ENCODE assay signal across 1 cellular context in the genomic region with DNA sequence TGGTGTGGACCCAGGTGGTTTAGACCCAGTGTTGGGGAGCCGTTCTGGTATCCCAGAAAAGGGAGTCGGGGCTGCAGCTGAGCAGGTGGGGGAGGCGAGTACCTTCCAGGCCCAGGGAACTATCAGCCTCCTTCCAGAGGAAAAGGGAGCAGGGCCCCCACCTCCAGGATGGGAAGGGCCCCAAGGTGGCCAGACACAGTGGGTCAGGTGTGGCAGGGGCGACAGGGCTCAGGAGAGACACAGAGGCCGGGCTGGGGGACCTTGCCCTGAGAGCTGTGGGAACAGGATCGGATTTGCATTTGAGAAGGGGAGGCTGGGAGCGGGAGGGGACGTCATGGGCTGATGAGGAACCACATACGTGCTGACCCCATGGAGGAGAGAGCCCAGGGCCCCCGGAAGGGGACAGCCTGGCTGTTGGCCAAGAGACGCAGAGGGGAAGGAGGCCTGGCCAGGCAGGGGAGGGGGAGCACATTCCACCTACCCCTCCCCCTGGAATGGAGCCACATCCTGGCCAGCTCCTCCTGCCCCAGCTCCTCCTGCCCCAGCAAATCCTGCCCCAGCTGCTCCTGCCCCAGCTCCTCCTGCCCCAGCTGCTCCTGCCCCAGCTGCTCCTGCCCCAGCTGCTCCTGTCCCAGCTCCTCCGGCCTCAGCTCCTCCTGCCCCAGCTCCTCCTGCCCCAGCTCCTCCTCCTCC.
A peak's percentile ranks its signal among the peaks of the same experiment; 100 is the strongest.
TF ChIP-seq lines count a peak whose summit lies in the region.

No MANE protein-coding gene starts in this region.

TF ChIP-seq in HepG2, 621 proteins besides CTCF, POLR2A, EP300 and RAD21 (continued from another document and continues in another):
- TF ChIP-seq SP140L (CRISPR knock-in tag; IDR thresholded peaks at IDR 0.05; ENCODE audit: borderline replicate concordance), result no peak
- TF ChIP-seq ZNF296 (CRISPR knock-in tag; conservative IDR thresholded peaks at IDR 0.05), result peak; percentile 32; the same call in 1 of the 2 replicates
- peak; percentile 40 for TF ChIP-seq FOSL2 (CRISPR knock-in tag; IDR thresholded peaks at IDR 0.05)
- 0 out of 2 replicates have a peak, but pooled peaks have one; percentile 81 for TF ChIP-seq ZNF850 (CRISPR knock-in tag; conservative IDR thresholded peaks at IDR 0.05)
- no peak for TF ChIP-seq ZNF232 (CRISPR knock-in tag; IDR thresholded peaks at IDR 0.05; ENCODE audit: borderline replicate concordance)
- 0 out of 2 replicates have a peak, but pooled peaks have one; percentile 44 for TF ChIP-seq TGIF2 (CRISPR knock-in tag; IDR thresholded peaks at IDR 0.05)
- TF ChIP-seq, protein P1, sequence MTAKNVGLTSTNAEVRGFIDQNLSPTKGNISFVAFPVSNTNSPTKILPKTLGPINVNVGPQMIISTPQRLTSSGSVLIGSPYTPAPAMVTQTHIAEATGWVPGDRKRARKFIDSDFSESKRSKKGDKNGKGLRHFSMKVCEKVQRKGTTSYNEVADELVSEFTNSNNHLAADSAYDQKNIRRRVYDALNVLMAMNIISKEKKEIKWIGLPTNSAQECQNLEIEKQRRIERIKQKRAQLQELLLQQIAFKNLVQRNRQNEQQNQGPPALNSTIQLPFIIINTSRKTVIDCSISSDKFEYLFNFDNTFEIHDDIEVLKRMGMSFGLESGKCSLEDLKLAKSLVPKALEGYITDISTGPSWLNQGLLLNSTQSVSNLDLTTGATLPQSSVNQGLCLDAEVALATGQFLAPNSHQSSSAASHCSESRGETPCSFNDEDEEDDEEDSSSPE (CRISPR knock-in tag; IDR thresholded peaks at IDR 0.05), result peak; percentile 41; the same call in 1 of the 2 replicates
- peak; percentile 79 for TF ChIP-seq ARNTL (CRISPR knock-in tag; IDR thresholded peaks at IDR 0.05)
- TF ChIP-seq ZNF383 (CRISPR knock-in tag; IDR thresholded peaks at IDR 0.05; ENCODE audit: borderline replicate concordance), result no peak
- peak; percentile 60; the same call in 1 of the 2 replicates for TF ChIP-seq YEATS4 (CRISPR knock-in tag; IDR thresholded peaks at IDR 0.05; ENCODE audit: borderline replicate concordance)
- TF ChIP-seq GZF1 (CRISPR knock-in tag; IDR thresholded peaks at IDR 0.05), result no peak
- peak; percentile 96 for TF ChIP-seq MAZ (IDR thresholded peaks at IDR 0.05; ENCODE audit: borderline replicate concordance, low read depth, low read length)
- TF ChIP-seq MAZ (CRISPR knock-in tag; IDR thresholded peaks at IDR 0.05; ENCODE audit: low read depth), result peak; percentile 98
- TF ChIP-seq ZNF468 (CRISPR knock-in tag; IDR thresholded peaks at IDR 0.05), result no peak
- TF ChIP-seq HNF4A (CRISPR knock-in tag; IDR thresholded peaks at IDR 0.05), result peak; percentile 73
- TF ChIP-seq TEAD3 (CRISPR knock-in tag; optimal IDR thresholded peaks at IDR 0.05; ENCODE audit: borderline replicate concordance), result peak; percentile 98
- TF ChIP-seq, protein P2, sequence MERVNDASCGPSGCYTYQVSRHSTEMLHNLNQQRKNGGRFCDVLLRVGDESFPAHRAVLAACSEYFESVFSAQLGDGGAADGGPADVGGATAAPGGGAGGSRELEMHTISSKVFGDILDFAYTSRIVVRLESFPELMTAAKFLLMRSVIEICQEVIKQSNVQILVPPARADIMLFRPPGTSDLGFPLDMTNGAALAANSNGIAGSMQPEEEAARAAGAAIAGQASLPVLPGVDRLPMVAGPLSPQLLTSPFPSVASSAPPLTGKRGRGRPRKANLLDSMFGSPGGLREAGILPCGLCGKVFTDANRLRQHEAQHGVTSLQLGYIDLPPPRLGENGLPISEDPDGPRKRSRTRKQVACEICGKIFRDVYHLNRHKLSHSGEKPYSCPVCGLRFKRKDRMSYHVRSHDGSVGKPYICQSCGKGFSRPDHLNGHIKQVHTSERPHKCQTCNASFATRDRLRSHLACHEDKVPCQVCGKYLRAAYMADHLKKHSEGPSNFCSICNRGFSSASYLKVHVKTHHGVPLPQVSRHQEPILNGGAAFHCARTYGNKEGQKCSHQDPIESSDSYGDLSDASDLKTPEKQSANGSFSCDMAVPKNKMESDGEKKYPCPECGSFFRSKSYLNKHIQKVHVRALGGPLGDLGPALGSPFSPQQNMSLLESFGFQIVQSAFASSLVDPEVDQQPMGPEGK (CRISPR knock-in tag; IDR thresholded peaks at IDR 0.05), result peak; percentile 99
- peak; percentile 87 for TF ChIP-seq BCL6 (CRISPR knock-in tag; IDR thresholded peaks at IDR 0.05)
- TF ChIP-seq ZNF143 (CRISPR knock-in tag; IDR thresholded peaks at IDR 0.05), result peak; percentile 78
- TF ChIP-seq SP4 (CRISPR knock-in tag; IDR thresholded peaks at IDR 0.05), result peak; percentile 70; the same call in 1 of the 2 replicates
- TF ChIP-seq ZNF20 (CRISPR knock-in tag; IDR thresholded peaks at IDR 0.05), result no peak
- no peak for TF ChIP-seq DNMT1 (CRISPR knock-in tag; IDR thresholded peaks at IDR 0.05)
- TF ChIP-seq, protein P3, sequence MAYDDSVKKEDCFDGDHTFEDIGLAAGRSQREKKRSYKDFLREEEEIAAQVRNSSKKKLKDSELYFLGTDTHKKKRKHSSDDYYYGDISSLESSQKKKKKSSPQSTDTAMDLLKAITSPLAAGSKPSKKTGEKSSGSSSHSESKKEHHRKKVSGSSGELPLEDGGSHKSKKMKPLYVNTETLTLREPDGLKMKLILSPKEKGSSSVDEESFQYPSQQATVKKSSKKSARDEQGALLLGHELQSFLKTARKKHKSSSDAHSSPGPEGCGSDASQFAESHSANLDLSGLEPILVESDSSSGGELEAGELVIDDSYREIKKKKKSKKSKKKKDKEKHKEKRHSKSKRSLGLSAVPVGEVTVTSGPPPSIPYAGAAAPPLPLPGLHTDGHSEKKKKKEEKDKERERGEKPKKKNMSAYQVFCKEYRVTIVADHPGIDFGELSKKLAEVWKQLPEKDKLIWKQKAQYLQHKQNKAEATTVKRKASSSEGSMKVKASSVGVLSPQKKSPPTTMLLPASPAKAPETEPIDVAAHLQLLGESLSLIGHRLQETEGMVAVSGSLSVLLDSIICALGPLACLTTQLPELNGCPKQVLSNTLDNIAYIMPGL (CRISPR knock-in tag; IDR thresholded peaks at IDR 0.05; ENCODE audit: borderline replicate concordance in 1 of 2, low read depth in 1 of 2), result peak in 1 of 2 experiments; percentile 43; a peak in 2 of 4 replicates
- no peak; the same call in 1 of the 2 replicates for TF ChIP-seq ZNF782 (CRISPR knock-in tag; IDR thresholded peaks at IDR 0.05; ENCODE audit: borderline replicate concordance)
- no peak for TF ChIP-seq ZKSCAN1 (IDR thresholded peaks at IDR 0.05; ENCODE audit: low read length)
- TF ChIP-seq, protein P4, sequence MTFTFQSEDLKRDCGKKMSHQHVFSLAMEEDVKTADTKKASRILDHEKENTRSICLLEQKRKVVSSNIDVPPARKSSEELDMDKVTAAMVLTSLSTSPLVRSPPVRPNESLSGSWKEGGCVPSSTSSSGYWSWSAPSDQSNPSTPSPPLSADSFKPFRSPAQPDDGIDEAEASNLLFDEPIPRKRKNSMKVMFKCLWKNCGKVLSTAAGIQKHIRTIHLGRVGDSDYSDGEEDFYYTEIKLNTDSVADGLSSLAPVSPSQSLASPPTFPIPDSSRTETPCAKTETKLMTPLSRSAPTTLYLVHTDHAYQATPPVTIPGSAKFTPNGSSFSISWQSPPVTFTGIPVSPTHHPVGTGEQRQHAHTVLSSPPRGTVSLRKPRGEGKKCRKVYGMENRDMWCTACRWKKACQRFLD (CRISPR knock-in tag; IDR thresholded peaks at IDR 0.05; ENCODE audit: borderline replicate concordance), result peak; percentile 21; the same call in 1 of the 2 replicates
- TF ChIP-seq, protein P5, sequence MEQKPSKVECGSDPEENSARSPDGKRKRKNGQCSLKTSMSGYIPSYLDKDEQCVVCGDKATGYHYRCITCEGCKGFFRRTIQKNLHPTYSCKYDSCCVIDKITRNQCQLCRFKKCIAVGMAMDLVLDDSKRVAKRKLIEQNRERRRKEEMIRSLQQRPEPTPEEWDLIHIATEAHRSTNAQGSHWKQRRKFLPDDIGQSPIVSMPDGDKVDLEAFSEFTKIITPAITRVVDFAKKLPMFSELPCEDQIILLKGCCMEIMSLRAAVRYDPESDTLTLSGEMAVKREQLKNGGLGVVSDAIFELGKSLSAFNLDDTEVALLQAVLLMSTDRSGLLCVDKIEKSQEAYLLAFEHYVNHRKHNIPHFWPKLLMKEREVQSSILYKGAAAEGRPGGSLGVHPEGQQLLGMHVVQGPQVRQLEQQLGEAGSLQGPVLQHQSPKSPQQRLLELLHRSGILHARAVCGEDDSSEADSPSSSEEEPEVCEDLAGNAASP (CRISPR knock-in tag; IDR thresholded peaks at IDR 0.05; ENCODE audit: borderline replicate concordance), result peak; percentile 80; the same call in 1 of the 2 replicates
- TF ChIP-seq SNAPC2 (CRISPR knock-in tag; IDR thresholded peaks at IDR 0.05), result peak; percentile 98
- no peak for TF ChIP-seq HHEX (CRISPR knock-in tag; IDR thresholded peaks at IDR 0.05)
- TF ChIP-seq MTF1 (CRISPR knock-in tag; IDR thresholded peaks at IDR 0.05), result no peak
- peak; percentile 70 for TF ChIP-seq ZC3H13 (CRISPR knock-in tag; IDR thresholded peaks at IDR 0.05)
- TF ChIP-seq ZNF569 (CRISPR knock-in tag; IDR thresholded peaks at IDR 0.05; ENCODE audit: borderline replicate concordance), result no peak
- TF ChIP-seq ZBTB20 (CRISPR knock-in tag; IDR thresholded peaks at IDR 0.05; ENCODE audit: borderline replicate concordance, low read depth), result no peak
- peak; percentile 74; the same call in 1 of the 2 replicates for TF ChIP-seq ZNF451 (CRISPR knock-in tag; IDR thresholded peaks at IDR 0.05)
- TF ChIP-seq, protein P6, sequence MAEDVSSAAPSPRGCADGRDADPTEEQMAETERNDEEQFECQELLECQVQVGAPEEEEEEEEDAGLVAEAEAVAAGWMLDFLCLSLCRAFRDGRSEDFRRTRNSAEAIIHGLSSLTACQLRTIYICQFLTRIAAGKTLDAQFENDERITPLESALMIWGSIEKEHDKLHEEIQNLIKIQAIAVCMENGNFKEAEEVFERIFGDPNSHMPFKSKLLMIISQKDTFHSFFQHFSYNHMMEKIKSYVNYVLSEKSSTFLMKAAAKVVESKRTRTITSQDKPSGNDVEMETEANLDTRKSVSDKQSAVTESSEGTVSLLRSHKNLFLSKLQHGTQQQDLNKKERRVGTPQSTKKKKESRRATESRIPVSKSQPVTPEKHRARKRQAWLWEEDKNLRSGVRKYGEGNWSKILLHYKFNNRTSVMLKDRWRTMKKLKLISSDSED (CRISPR knock-in tag; IDR thresholded peaks at IDR 0.05), result no peak
- TF ChIP-seq, protein P7, sequence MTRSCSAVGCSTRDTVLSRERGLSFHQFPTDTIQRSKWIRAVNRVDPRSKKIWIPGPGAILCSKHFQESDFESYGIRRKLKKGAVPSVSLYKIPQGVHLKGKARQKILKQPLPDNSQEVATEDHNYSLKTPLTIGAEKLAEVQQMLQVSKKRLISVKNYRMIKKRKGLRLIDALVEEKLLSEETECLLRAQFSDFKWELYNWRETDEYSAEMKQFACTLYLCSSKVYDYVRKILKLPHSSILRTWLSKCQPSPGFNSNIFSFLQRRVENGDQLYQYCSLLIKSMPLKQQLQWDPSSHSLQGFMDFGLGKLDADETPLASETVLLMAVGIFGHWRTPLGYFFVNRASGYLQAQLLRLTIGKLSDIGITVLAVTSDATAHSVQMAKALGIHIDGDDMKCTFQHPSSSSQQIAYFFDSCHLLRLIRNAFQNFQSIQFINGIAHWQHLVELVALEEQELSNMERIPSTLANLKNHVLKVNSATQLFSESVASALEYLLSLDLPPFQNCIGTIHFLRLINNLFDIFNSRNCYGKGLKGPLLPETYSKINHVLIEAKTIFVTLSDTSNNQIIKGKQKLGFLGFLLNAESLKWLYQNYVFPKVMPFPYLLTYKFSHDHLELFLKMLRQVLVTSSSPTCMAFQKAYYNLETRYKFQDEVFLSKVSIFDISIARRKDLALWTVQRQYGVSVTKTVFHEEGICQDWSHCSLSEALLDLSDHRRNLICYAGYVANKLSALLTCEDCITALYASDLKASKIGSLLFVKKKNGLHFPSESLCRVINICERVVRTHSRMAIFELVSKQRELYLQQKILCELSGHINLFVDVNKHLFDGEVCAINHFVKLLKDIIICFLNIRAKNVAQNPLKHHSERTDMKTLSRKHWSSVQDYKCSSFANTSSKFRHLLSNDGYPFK (CRISPR knock-in tag; IDR thresholded peaks at IDR 0.05; ENCODE audit: borderline replicate concordance), result no peak
- peak; percentile 85; the same call in 1 of the 2 replicates for TF ChIP-seq ZNF431 (CRISPR knock-in tag; IDR thresholded peaks at IDR 0.05; ENCODE audit: borderline replicate concordance, low read depth)
- TF ChIP-seq ZNF235 (CRISPR knock-in tag; IDR thresholded peaks at IDR 0.05; ENCODE audit: borderline replicate concordance), result 0 out of 2 replicates have a peak, but pooled peaks have one; percentile 16
- no peak for TF ChIP-seq TCF7 (IDR thresholded peaks at IDR 0.05; ENCODE audit: low read depth)
- TF ChIP-seq SIN3A (IDR thresholded peaks at IDR 0.05; ENCODE audit: borderline replicate concordance, low read depth, low read length), result peak; percentile 76; the same call in 1 of the 2 replicates
- TF ChIP-seq MED8 (CRISPR knock-in tag; IDR thresholded peaks at IDR 0.05; ENCODE audit: insufficient replicate concordance), result peak; percentile 2
- peak; percentile 81 for TF ChIP-seq DPF2 (CRISPR knock-in tag; IDR thresholded peaks at IDR 0.05; ENCODE audit: borderline replicate concordance, low read depth)
- TF ChIP-seq ZBTB3 (CRISPR knock-in tag; IDR thresholded peaks at IDR 0.05; ENCODE audit: borderline replicate concordance, low read depth), result no peak
- no peak for TF ChIP-seq SCMH1 (CRISPR knock-in tag; IDR thresholded peaks at IDR 0.05; ENCODE audit: borderline replicate concordance)
- TF ChIP-seq PHF20 (CRISPR knock-in tag; IDR thresholded peaks at IDR 0.05), result peak; percentile 55
- TF ChIP-seq ZNF572 (CRISPR knock-in tag; IDR thresholded peaks at IDR 0.05), result peak; percentile 55; the same call in 1 of the 2 replicates
- no peak; the same call in 1 of the 2 replicates for TF ChIP-seq ESRRA (CRISPR knock-in tag; IDR thresholded peaks at IDR 0.05; ENCODE audit: low read depth)
- TF ChIP-seq MAFF (IDR thresholded peaks at IDR 0.05; ENCODE audit: low read depth, low read length), result no peak
- TF ChIP-seq, protein P8, sequence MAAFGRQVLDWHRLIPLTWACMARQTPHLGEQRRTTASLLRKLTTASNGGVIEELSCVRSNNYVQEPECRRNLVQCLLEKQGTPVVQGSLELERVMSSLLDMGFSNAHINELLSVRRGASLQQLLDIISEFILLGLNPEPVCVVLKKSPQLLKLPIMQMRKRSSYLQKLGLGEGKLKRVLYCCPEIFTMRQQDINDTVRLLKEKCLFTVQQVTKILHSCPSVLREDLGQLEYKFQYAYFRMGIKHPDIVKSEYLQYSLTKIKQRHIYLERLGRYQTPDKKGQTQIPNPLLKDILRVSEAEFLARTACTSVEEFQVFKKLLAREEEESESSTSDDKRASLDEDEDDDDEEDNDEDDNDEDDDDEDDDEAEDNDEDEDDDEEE (CRISPR knock-in tag; IDR thresholded peaks at IDR 0.05), result no peak
- no peak for TF ChIP-seq HIVEP1 (CRISPR knock-in tag; IDR thresholded peaks at IDR 0.05)
- no peak for TF ChIP-seq MAFK (conservative IDR thresholded peaks at IDR 0.05 in 1 of 2, IDR thresholded peaks at IDR 0.05 in 1 of 2; ENCODE audit: low read length in 2 of 2)
- no peak for TF ChIP-seq ZNF136 (CRISPR knock-in tag; IDR thresholded peaks at IDR 0.05; ENCODE audit: low read depth)
- TF ChIP-seq, protein P9, sequence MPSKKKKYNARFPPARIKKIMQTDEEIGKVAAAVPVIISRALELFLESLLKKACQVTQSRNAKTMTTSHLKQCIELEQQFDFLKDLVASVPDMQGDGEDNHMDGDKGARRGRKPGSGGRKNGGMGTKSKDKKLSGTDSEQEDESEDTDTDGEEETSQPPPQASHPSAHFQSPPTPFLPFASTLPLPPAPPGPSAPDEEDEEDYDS (CRISPR knock-in tag; IDR thresholded peaks at IDR 0.05), result peak; percentile 81
